Comparison of ENCODE assay signal across 17 cellular contexts in genomic region chr7:46226860-46227259, GRCh38.
"Had no signal": no experiment of that assay in that cellular context is flagged by ENCODE, and none has a peak within 500 bp of the region (broad histone marks: within the 10 kb centered on the region; RNA-seq: fewer than 3 reads in every experiment).

No MANE protein-coding gene starts in this region.

- DNase-seq: activated CD4-positive, alpha-beta T cell treated with anti-CD3 and anti-CD28 coated beads for 4 hours; activated CD8-positive, alpha-beta T cell treated with anti-CD3 and anti-CD28 coated beads for 36 hours; activated naive CD4-positive, alpha-beta T cell treated with Interleukin-2 at 50 U/mL for 16 hours; activated naive CD8-positive, alpha-beta T cell treated with anti-CD3 and anti-CD28 coated beads, Interleukin-2, amount 50 U/mL, for 24 hours; glutamatergic neuron; immature natural killer cell; left cardiac atrium; naive thymus-derived CD8-positive, alpha-beta T cell; stimulated activated CD4-positive, alpha-beta T cell treated with anti-CD3 and anti-CD28 coated beads, Interleukin-2, amount 100 ng/mL, for 24 hours; stimulated activated naive CD4-positive, alpha-beta T cell treated with Interleukin-2 at 50 U/mL for 16 hours; T-helper 1 cell; WERI-Rb-1 had no signal

- H3K4me1 Mint-ChIP-seq: activated naive CD8-positive, alpha-beta T cell treated with anti-CD3 and anti-CD28 coated beads, Interleukin-2, amount 50 U/mL, for 24 hours; immature natural killer cell; naive thymus-derived CD8-positive, alpha-beta T cell had no signal

- H3K9me3 ChIP-seq: right atrium auricular region, suprapubic skin had no signal

- H3K4me3 Mint-ChIP-seq: activated CD8-positive, alpha-beta T cell treated with anti-CD3 and anti-CD28 coated beads for 36 hours; activated naive CD8-positive, alpha-beta T cell treated with anti-CD3 and anti-CD28 coated beads, Interleukin-2, amount 50 U/mL, for 24 hours; activated T-helper 1 cell treated with anti-CD3 and anti-CD28 coated beads, Interleukin-12 subunit alpha, Interleukin-12 subunit beta, Interleukin-2, Interleukin-4 antibody, amounts not matched to agents 30 ng/mL and 10 ng/mL and 1 ng/mL, durations not matched to agents 14 hours and 24 hours and 36 hours; dendritic cell treated with granulocyte-macrophage colony-stimulating factor and Interleukin-4, amounts not matched to agents 40 ng/mL and 50 ng/mL, for 4 days; immature natural killer cell; naive thymus-derived CD8-positive, alpha-beta T cell; type B pancreatic cell had no signal

- H3K27ac Mint-ChIP-seq: activated CD8-positive, alpha-beta T cell treated with anti-CD3 and anti-CD28 coated beads for 36 hours; activated naive CD8-positive, alpha-beta T cell treated with anti-CD3 and anti-CD28 coated beads, Interleukin-2, amount 50 U/mL, for 24 hours; activated T-helper 1 cell treated with anti-CD3 and anti-CD28 coated beads, Interleukin-12 subunit alpha, Interleukin-12 subunit beta, Interleukin-2, Interleukin-4 antibody, amounts not matched to agents 30 ng/mL and 10 ng/mL and 1 ng/mL, durations not matched to agents 14 hours and 24 hours and 36 hours; dendritic cell treated with granulocyte-macrophage colony-stimulating factor and Interleukin-4, amounts not matched to agents 40 ng/mL and 50 ng/mL, for 4 days; immature natural killer cell; naive thymus-derived CD8-positive, alpha-beta T cell; type B pancreatic cell had no signal

- H3K27me3 ChIP-seq: right atrium auricular region, suprapubic skin had no signal

- H3K36me3 Mint-ChIP-seq: immature natural killer cell; naive thymus-derived CD8-positive, alpha-beta T cell; type B pancreatic cell had no signal

- H3K27me3 Mint-ChIP-seq: activated naive CD8-positive, alpha-beta T cell treated with anti-CD3 and anti-CD28 coated beads, Interleukin-2, amount 50 U/mL, for 24 hours; dendritic cell treated with granulocyte-macrophage colony-stimulating factor and Interleukin-4, amounts not matched to agents 40 ng/mL and 50 ng/mL, for 4 days; type B pancreatic cell had no signal

- ATAC-seq: activated CD8-positive, alpha-beta T cell treated with anti-CD3 and anti-CD28 coated beads for 36 hours; activated naive CD8-positive, alpha-beta T cell treated with anti-CD3 and anti-CD28 coated beads, Interleukin-2, amount 50 U/mL, for 24 hours; left cardiac atrium; naive thymus-derived CD8-positive, alpha-beta T cell had no signal

- H3K36me3 ChIP-seq: right atrium auricular region, suprapubic skin, WERI-Rb-1 had no signal

- H3K9me3 Mint-ChIP-seq: activated CD8-positive, alpha-beta T cell treated with anti-CD3 and anti-CD28 coated beads for 36 hours; activated naive CD8-positive, alpha-beta T cell treated with anti-CD3 and anti-CD28 coated beads, Interleukin-2, amount 50 U/mL, for 24 hours had no signal

- H3K4me3 ChIP-seq: right atrium auricular region, suprapubic skin had no signal

- H3K27ac ChIP-seq: right atrium auricular region, suprapubic skin, WERI-Rb-1 had no signal

- H3K4me1 ChIP-seq: right atrium auricular region had no signal
